ENCODE assay signal across 8 cellular contexts in genomic region chr3:49929333-49930240, GRCh38. TPM values are rescaled to one million over a fixed set of nuclear protein-coding genes. Genes with fewer than 3 reads are reported as not detected.
DNase-seq lines count a peak whose midpoint lies in the region; ATAC-seq and TF ChIP-seq lines count a peak whose summit lies in the region.

A gene with protein sequence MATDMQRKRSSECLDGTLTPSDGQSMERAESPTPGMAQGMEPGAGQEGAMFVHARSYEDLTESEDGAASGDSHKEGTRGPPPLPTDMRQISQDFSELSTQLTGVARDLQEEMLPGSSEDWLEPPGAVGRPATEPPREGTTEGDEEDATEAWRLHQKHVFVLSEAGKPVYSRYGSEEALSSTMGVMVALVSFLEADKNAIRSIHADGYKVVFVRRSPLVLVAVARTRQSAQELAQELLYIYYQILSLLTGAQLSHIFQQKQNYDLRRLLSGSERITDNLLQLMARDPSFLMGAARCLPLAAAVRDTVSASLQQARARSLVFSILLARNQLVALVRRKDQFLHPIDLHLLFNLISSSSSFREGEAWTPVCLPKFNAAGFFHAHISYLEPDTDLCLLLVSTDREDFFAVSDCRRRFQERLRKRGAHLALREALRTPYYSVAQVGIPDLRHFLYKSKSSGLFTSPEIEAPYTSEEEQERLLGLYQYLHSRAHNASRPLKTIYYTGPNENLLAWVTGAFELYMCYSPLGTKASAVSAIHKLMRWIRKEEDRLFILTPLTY (minus strand): TSS chr3:49929811. CDS start chr3:49913346, 16,465 bp downstream.

- no peaks in the 10 kb centered on the region for H3K27me3 Mint-ChIP-seq in activated CD4-positive, alpha-beta T cell treated with anti-CD3 and anti-CD28 coated beads, Interleukin-2, amount 10 ng/mL, durations not matched to agents 24 days and 14 days

- H3K27me3 ChIP-seq in BLaER1: no peaks in the 10 kb centered on the region

- DNase-seq in NCI-H524 treated with DMSO at 0.1 percent for 48 hours (lab: John Stamatoyannopoulos, UW): peak; percentile 50
- DNase-seq in activated CD4-positive, alpha-beta T cell treated with anti-CD3 and anti-CD28 coated beads, Interleukin-2, amount 10 ng/mL, durations not matched to agents 24 days and 14 days: peak; percentile 98
- peak; percentile 97 for DNase-seq in coronary artery (ENCODE audit: low spot score)
- peak; percentile 97 for DNase-seq in left kidney (ENCODE audit: low read depth, low spot score)
- DNase-seq in stimulated activated CD4-positive, alpha-beta T cell treated with anti-CD3 and anti-CD28 coated beads, Interleukin-2, amount 100 ng/mL, for 24 hours: peak; percentile 91 to 95

- H3K4me3 ChIP-seq in BLaER1: peak within 1 kb of the TSS; percentile 82
- H3K4me3 ChIP-seq in coronary artery: peak within 1 kb of the TSS; percentile 87

- ATAC-seq in GM19043 (IDR thresholded peaks at IDR 0.05; ENCODE audit: low read depth, unreplicated experiment) (peak; percentile 85), HG03354 (IDR thresholded peaks at IDR 0.05; ENCODE audit: poor library complexity, severe bottlenecking, unreplicated experiment) (peak; percentile 91)

- H3K9me3 Mint-ChIP-seq in activated CD4-positive, alpha-beta T cell treated with anti-CD3 and anti-CD28 coated beads, Interleukin-2, amount 10 ng/mL, durations not matched to agents 24 days and 14 days: no peaks in the 10 kb centered on the region

- peak within 1 kb of the TSS; percentile 84 for H3K27ac ChIP-seq in BLaER1
- H3K27ac ChIP-seq in coronary artery: peak within 1 kb of the TSS; percentile 76 to 89

- H3K36me3 Mint-ChIP-seq in activated CD4-positive, alpha-beta T cell treated with anti-CD3 and anti-CD28 coated beads, Interleukin-2, amount 10 ng/mL, durations not matched to agents 24 days and 14 days (ENCODE audit: low read depth): peaks cover 7% of the 10 kb centered on the region

- no peak for TF ChIP-seq CTCF in coronary artery (IDR thresholded peaks at IDR 0.05)

- H3K9me3 ChIP-seq in BLaER1: no peaks in the 10 kb centered on the region

- H4K20me1 ChIP-seq in BLaER1: no peaks in the 10 kb centered on the region

- H3K27ac Mint-ChIP-seq in activated CD4-positive, alpha-beta T cell treated with anti-CD3 and anti-CD28 coated beads, Interleukin-2, amount 10 ng/mL, durations not matched to agents 24 days and 14 days: peak within 1 kb of the TSS; percentile 80

- peak within 1 kb of the TSS; percentile 82 for H3K4me2 ChIP-seq in BLaER1

- intact Hi-C loops in activated CD4-positive, alpha-beta T cell treated with anti-CD3 and anti-CD28 coated beads, Interleukin-2, amount 10 ng/mL, durations not matched to agents 24 days and 14 days (cut with micrococcal nuclease): loop anchor here (1.0 to 5.0 kb wide), 2 partner anchors 11 to 142 kb away; partner anchors contain the start of genes IP6K1 and RBM6

- peaks cover 39% of the 10 kb centered on the region for H3K4me1 ChIP-seq in BLaER1

- H3K4me1 Mint-ChIP-seq in activated CD4-positive, alpha-beta T cell treated with anti-CD3 and anti-CD28 coated beads, Interleukin-2, amount 10 ng/mL, durations not matched to agents 24 days and 14 days: peaks cover 24% of the 10 kb centered on the region

- H3K9ac ChIP-seq in BLaER1: peak within 1 kb of the TSS; percentile 83

- no peaks in the 10 kb centered on the region; the same call in 1 of the 2 replicates for H3K36me3 ChIP-seq in BLaER1

- H3K4me3 Mint-ChIP-seq in activated CD4-positive, alpha-beta T cell treated with anti-CD3 and anti-CD28 coated beads, Interleukin-2, amount 10 ng/mL, durations not matched to agents 24 days and 14 days: peak within 1 kb of the TSS; percentile 92

RNA-seq across cellular contexts. Expression of the gene that starts here (rescaled TPM):
- total RNA-seq in activated CD4-positive, alpha-beta T cell treated with anti-CD3 and anti-CD28 coated beads, Interleukin-2, amount 10 ng/mL, durations not matched to agents 24 days and 14 days: 15.1 and 16.3 TPM in 2 replicates

Comparison
In these comparisons a context has a peak if more than half of its experiments do, and no peak if none do; other contexts are left out.
1. Peak in every context shown above with its lines: DNase-seq, ATAC-seq, H3K4me3 ChIP-seq and H3K27ac ChIP-seq.